In genomic region chr13:73870970-73871935, GRCh38 we compare ENCODE assay signal across 10 cellular contexts.
DNase-seq lines count a peak whose midpoint lies in the region; ATAC-seq and TF ChIP-seq lines count a peak whose summit lies in the region.
"Had no signal": no experiment of that assay in that cellular context is flagged by ENCODE, and none has a peak within 500 bp of the region (broad histone marks: within the 10 kb centered on the region; RNA-seq: fewer than 3 reads in every experiment).

No MANE protein-coding gene starts in this region.

- POLR2A ChIA-PET in Caco-2 (lab: Charles Lee): no interaction called here

- TF ChIP-seq CTCF in AG10803 (conservative IDR thresholded peaks at IDR 0.05; ENCODE audit: low read length) (no peak), HFFc6 (IDR thresholded peaks at IDR 0.05) (no peak), astrocyte of the spinal cord (IDR thresholded peaks at IDR 0.05; ENCODE audit: low read depth, low read length) (no peak), Caco-2 (IDR thresholded peaks at IDR 0.05; ENCODE audit: insufficient read depth in 1 of 2, low read depth in 1 of 2, low read length in 1 of 2, severe bottlenecking in 1 of 2, unreplicated experiment in 1 of 2) (no peak)

- CTCF ChIA-PET in Caco-2 (lab: Charles Lee): no interaction called here

- peaks cover 47% of the 10 kb centered on the region for H3K4me1 Mint-ChIP-seq in HFFc6 (ENCODE audit: low read depth)
- H3K4me1 Mint-ChIP-seq in Caco-2 (ENCODE audit: low read depth, unreplicated experiment): peaks cover 19% of the 10 kb centered on the region

- no peak overlapping the region for H3K4me3 ChIP-seq in AG10803 (ENCODE audit: low read length)
- H3K4me3 ChIP-seq in astrocyte of the spinal cord (ENCODE audit: low read depth, low read length): peak overlapping the region; percentile 26
- H3K4me3 ChIP-seq in Caco-2 (ENCODE audit: low read depth, low read length): no peak overlapping the region

- H3K4me1 ChIP-seq in Caco-2: no peaks in the 10 kb centered on the region; the same call in 1 of the 2 replicates

- no peaks in the 10 kb centered on the region for H3K9me3 Mint-ChIP-seq in HFFc6
- H3K9me3 Mint-ChIP-seq in Caco-2 (ENCODE audit: unreplicated experiment): no peaks in the 10 kb centered on the region

- BruUV-seq in Caco-2 (replicated peaks; lab: Mats Ljungman, UMichigan): no TSS peak

- no peaks in the 10 kb centered on the region; the same call in 1 of the 2 replicates for H3K27me3 Mint-ChIP-seq in HFFc6 (ENCODE audit: insufficient read depth)
- no peaks in the 10 kb centered on the region for H3K27me3 Mint-ChIP-seq in Caco-2 (ENCODE audit: insufficient read depth, unreplicated experiment)

- H3K27ac Mint-ChIP-seq in HFFc6: peak overlapping the region; percentile 84
- H3K27ac Mint-ChIP-seq in Caco-2 (ENCODE audit: unreplicated experiment): no peak overlapping the region

- peak; percentile 45 for DNase-seq in AG10803 (ENCODE audit: low read depth)
- DNase-seq in HFFc6: peak; percentile 84
- DNase-seq in astrocyte of the spinal cord (ENCODE audit: low read depth, low spot score): peak; percentile 95
- DNase-seq in left colon: no peak
- no peak for DNase-seq in NCI-H345 treated with DMSO at 0.1 percent for 48 hours (lab: John Stamatoyannopoulos, UW; ENCODE audit: unreplicated experiment)
- no peak for DNase-seq in GM19238 (ENCODE audit: insufficient read length, low spot score)
- DNase-seq in NK-92 (lab: John Stamatoyannopoulos, UW; ENCODE audit: unreplicated experiment): no peak
- DNase-seq in Caco-2: no peak
- DNase-seq: activated CD4-positive, alpha-beta T cell treated with anti-CD3 and anti-CD28 coated beads, Interleukin-2, amount 50 U/mL, for 1 hour; NCI-H1930 had no signal

- in situ Hi-C loops in astrocyte of the spinal cord (cut with HindIII; ENCODE audit: low sequenced_read_pairs): no loop called here

- ATAC-seq in left colon: peak; percentile 25

- H3K36me3 ChIP-seq in Caco-2 (ENCODE audit: control insufficient read depth, insufficient read depth, low read length): no peaks in the 10 kb centered on the region

- H3K36me3 Mint-ChIP-seq in HFFc6 (ENCODE audit: low read depth) (no peaks in the 10 kb centered on the region), Caco-2 (ENCODE audit: insufficient read depth, unreplicated experiment) (peaks cover 6% of the 10 kb centered on the region)

- no peaks in the 10 kb centered on the region for H3K27me3 ChIP-seq in Caco-2 (replicated peaks; ENCODE audit: control insufficient read depth, insufficient read depth, low read length)

- no peaks in the 10 kb centered on the region for H3K9me3 ChIP-seq in Caco-2

- H3K4me3 Mint-ChIP-seq in HFFc6 (peak overlapping the region; percentile 87), Caco-2 (ENCODE audit: unreplicated experiment) (no peak overlapping the region)

- intact Hi-C loops in left colon (cut with DNase I, micrococcal nuclease) (no loop called here), Caco-2 (cut with micrococcal nuclease; ENCODE audit: unreplicated experiment) (no loop called here)

Comparison
In these comparisons a context has a peak if more than half of its experiments do, and no peak if none do; other contexts are left out.
1. DNase-seq: peak in AG10803 (single experiment), HFFc6 (single experiment) and astrocyte of the spinal cord (single experiment); none in left colon (0 of 2), NCI-H345 treated with DMSO at 0.1 percent for 48 hours (single experiment), GM19238 (single experiment), NK-92 (single experiment) and Caco-2 (0 of 2).